9 cellular contexts compared by ENCODE assay signal in genomic region chr1:201500670-201501120, GRCh38. TPM values are rescaled to one million over a fixed set of nuclear protein-coding genes. Genes with fewer than 3 reads are reported as not detected.
A peak's percentile ranks its signal among the peaks of the same experiment; 100 is the strongest.
DNase-seq lines count a peak whose midpoint lies in the region; ATAC-seq and TF ChIP-seq lines count a peak whose summit lies in the region.
"Had no signal": no experiment of that assay in that cellular context is flagged by ENCODE, and none has a peak within 500 bp of the region (broad histone marks: within the 10 kb centered on the region; RNA-seq: fewer than 3 reads in every experiment).

No MANE protein-coding gene starts in this region.

- H3K27ac Mint-ChIP-seq in progenitor cell of endocrine pancreas, result peak overlapping the region; percentile 95
- peak overlapping the region in 1 of 8 donors; percentile 17 for H3K27ac Mint-ChIP-seq in CD8-positive, alpha-beta memory T cell

- no peaks in the 10 kb centered on the region for H3K36me3 Mint-ChIP-seq in progenitor cell of endocrine pancreas (ENCODE audit: insufficient read depth)
- H3K36me3 Mint-ChIP-seq in CD8-positive, alpha-beta memory T cell, result peaks cover 0 to 20% (median 0%) of the 10 kb centered on the region in 3 donors

- H3K27me3 ChIP-seq in body of pancreas (no peaks in the 10 kb centered on the region), right cardiac atrium (ENCODE audit: control insufficient read depth, insufficient read depth) (no peaks in the 10 kb centered on the region)
- H3K27me3 ChIP-seq in CD8-positive, alpha-beta memory T cell (ENCODE audit: insufficient read depth, low read length, poor library complexity, severe bottlenecking), result no peaks in the 10 kb centered on the region

- TF ChIP-seq CTCF in AG10803 (conservative IDR thresholded peaks at IDR 0.05; ENCODE audit: low read length) (no peak), body of pancreas (IDR thresholded peaks at IDR 0.05) (no peak), progenitor cell of endocrine pancreas (IDR thresholded peaks at IDR 0.05; ENCODE audit: unreplicated experiment) (no peak)

- no peak overlapping the region for H3K4me3 ChIP-seq in AG10803 (ENCODE audit: low read length)
- no peak overlapping the region for H3K4me3 ChIP-seq in body of pancreas
- H3K4me3 ChIP-seq in right cardiac atrium (ENCODE audit: low read length), result no peak overlapping the region
- no peak overlapping the region for H3K4me3 ChIP-seq in CD8-positive, alpha-beta memory T cell (ENCODE audit: low read length)

- CTCF ChIA-PET in CD8-positive, alpha-beta memory T cell (lab: Charles Lee), result interaction anchor here (6.1 to 19.3 kb wide), 2 partner anchors 12 to 18 kb away, joined by 47 to 406 read pairs; no protein-coding TSS in a partner anchor

- no peak for TF ChIP-seq POLR2A in body of pancreas (IDR thresholded peaks at IDR 0.05)

- no peaks in the 10 kb centered on the region for H3K9me3 ChIP-seq in body of pancreas
- no peaks in the 10 kb centered on the region for H3K9me3 ChIP-seq in right cardiac atrium (ENCODE audit: control insufficient read depth, low read length)
- no peaks in the 10 kb centered on the region for H3K9me3 ChIP-seq in CD8-positive, alpha-beta memory T cell (ENCODE audit: low read length)

- H3K36me3 ChIP-seq in body of pancreas (replicated peaks in 1 of 2; ENCODE audit: insufficient read depth in 1 of 2, low read depth in 2 of 2), result no peaks in the 10 kb centered on the region
- peaks cover 3% of the 10 kb centered on the region for H3K36me3 ChIP-seq in CD8-positive, alpha-beta memory T cell (ENCODE audit: insufficient read depth, low read length)

- POLR2A ChIA-PET in CD8-positive, alpha-beta memory T cell (lab: Charles Lee), result no interaction called here

- DNase-seq in AG10803 (ENCODE audit: low read depth) (peak; percentile 48), body of pancreas (no peak), right cardiac atrium (peak in 1 of 3 donors; percentile 73), progenitor cell of endocrine pancreas (ENCODE audit: low spot score, unreplicated experiment) (no peak), NCI-H446 (lab: John Stamatoyannopoulos, UW) (no peak), NOMO-1 (lab: John Stamatoyannopoulos, UW; ENCODE audit: unreplicated experiment in 2 of 2) (no peak)
- no peak for DNase-seq in CD8-positive, alpha-beta memory T cell
- DNase-seq: NCI-H1436 treated with DMSO at 0.1 percent for 48 hours had no signal

- H3K27me3 Mint-ChIP-seq in progenitor cell of endocrine pancreas, result no peaks in the 10 kb centered on the region
- peaks cover 0 to 2% of the 10 kb centered on the region in 2 donors for H3K27me3 Mint-ChIP-seq in CD8-positive, alpha-beta memory T cell

- H3K4me1 ChIP-seq in body of pancreas (peaks cover 69% of the 10 kb centered on the region), right cardiac atrium (ENCODE audit: control insufficient read depth, insufficient read depth, low read length) (peaks cover 38% of the 10 kb centered on the region)
- peaks cover 9% of the 10 kb centered on the region for H3K4me1 ChIP-seq in CD8-positive, alpha-beta memory T cell (ENCODE audit: insufficient read depth, low read length)

- H3K27ac ChIP-seq in body of pancreas, result peak overlapping the region; percentile 3 to 53 (median 17)
- peak overlapping the region; percentile 81 for H3K27ac ChIP-seq in right cardiac atrium (ENCODE audit: low read length)
- H3K27ac ChIP-seq in CD8-positive, alpha-beta memory T cell (ENCODE audit: low read depth, low read length), result no peak overlapping the region

- H3K9me3 Mint-ChIP-seq in progenitor cell of endocrine pancreas (ENCODE audit: low read depth), result no peaks in the 10 kb centered on the region
- no peaks in the 10 kb centered on the region for H3K9me3 Mint-ChIP-seq in CD8-positive, alpha-beta memory T cell

- WGBS in body of pancreas, 2 donors, result 40 to 47% methylated on average over 4 of the region's 4 CpGs
- 40% methylated on average over 4 of the region's 4 CpGs for WGBS in right cardiac atrium

- H3K4me3 Mint-ChIP-seq in progenitor cell of endocrine pancreas (ENCODE audit: low read depth), result no peak overlapping the region
- H3K4me3 Mint-ChIP-seq in CD8-positive, alpha-beta memory T cell, result no peak overlapping the region

- intact Hi-C loops in body of pancreas (cut with DNase I) (no loop called here), right cardiac atrium (cut with DNase I) (no loop called here)

- H3K4me1 Mint-ChIP-seq in progenitor cell of endocrine pancreas (ENCODE audit: low read depth), result peaks cover 60% of the 10 kb centered on the region
- peaks cover 15 to 33% (median 27%) of the 10 kb centered on the region in 3 donors for H3K4me1 Mint-ChIP-seq in CD8-positive, alpha-beta memory T cell

- ATAC-seq in body of pancreas, result no peak
- peak; percentile 33 to 74 for ATAC-seq in right cardiac atrium
- ATAC-seq in GM18909 (IDR thresholded peaks at IDR 0.05; ENCODE audit: poor library complexity, unreplicated experiment), result no peak

RNA-seq across cellular contexts. Expression of gene CSRP1, which starts 6.2 kb away (rescaled TPM):
- total RNA-seq in body of pancreas, result 100 to 1,000 TPM; 127 to 245 TPM
- total RNA-seq in right cardiac atrium, result 100 to 1,000 TPM in 3 of 4 donors, 10 to 100 TPM in 1; 97.2 to 343 (median 132) TPM
- polyA plus RNA-seq in right cardiac atrium, result 121 TPM
- 19.4 and 23.2 TPM in 2 replicates for total RNA-seq in progenitor cell of endocrine pancreas
- total RNA-seq in CD8-positive, alpha-beta memory T cell, result 10 to 100 TPM; 66.9 to 67.6 TPM
- polyA plus RNA-seq in CD8-positive, alpha-beta memory T cell, result 65.0 TPM

RNA-seq across cellular contexts. Expression of gene PHLDA3, which starts 31.7 kb away (rescaled TPM):
- 10 to 100 TPM; 25.2 to 48.8 TPM for total RNA-seq in body of pancreas
- 10 to 100 TPM; 21.8 to 47.4 (median 29.9) TPM for total RNA-seq in right cardiac atrium
- polyA plus RNA-seq in right cardiac atrium, result 18.1 TPM
- total RNA-seq in progenitor cell of endocrine pancreas, result 21.2 and 31.3 TPM in 2 replicates
- total RNA-seq in CD8-positive, alpha-beta memory T cell, result 10 to 100 TPM; 18.6 to 22.7 TPM
- polyA plus RNA-seq in CD8-positive, alpha-beta memory T cell, result 1.0 TPM

RNA-seq across cellular contexts. Expression of gene NAV1, which starts 38.2 kb away (rescaled TPM):
- 10 to 100 TPM; 11.5 to 13.7 TPM for total RNA-seq in body of pancreas
- total RNA-seq in right cardiac atrium, result 10 to 100 TPM; 13.3 to 29.1 (median 20.6) TPM
- 8.0 TPM for polyA plus RNA-seq in right cardiac atrium
- 53.4 and 55.2 TPM in 2 replicates for total RNA-seq in progenitor cell of endocrine pancreas
- under 1 TPM; 0.77 to 0.95 TPM for total RNA-seq in CD8-positive, alpha-beta memory T cell
- polyA plus RNA-seq in CD8-positive, alpha-beta memory T cell, result 1.8 TPM

Comparison
In these comparisons a context has a peak if more than half of its experiments do, and no peak if none do; other contexts are left out.
1. ATAC-seq: peak in right cardiac atrium (2 of 2); none in body of pancreas (single experiment) and GM18909 (single experiment).
2. RNA of gene NAV1, which starts 38.2 kb away (total RNA-seq): 53.4 to 55.2 TPM in progenitor cell of endocrine pancreas, 13.3 to 29.1 TPM in right cardiac atrium and 11.5 to 13.7 TPM in body of pancreas; 0.77 to 0.95 TPM in CD8-positive, alpha-beta memory T cell; every median in the first group is over 4 times any median in the second.